8 cellular contexts compared by ENCODE assay signal in genomic region chr14:41761204-41761603, GRCh38.
"Had no signal": no experiment of that assay in that cellular context is flagged by ENCODE, and none has a peak within 500 bp of the region (broad histone marks: within the 10 kb centered on the region; RNA-seq: fewer than 3 reads in every experiment).

No MANE protein-coding gene starts in this region.

- H3K4me3 ChIP-seq: GM12878 had no signal

- ATAC-seq: GM12878 had no signal

- DNase-seq: GDM1, GF-D8 had no signal

- FAIRE-seq: G401.6, GM12878, GM12891, GM12892, GM18507, GM19239 had no signal
